12 cellular contexts compared by ENCODE assay signal in the genomic region with DNA sequence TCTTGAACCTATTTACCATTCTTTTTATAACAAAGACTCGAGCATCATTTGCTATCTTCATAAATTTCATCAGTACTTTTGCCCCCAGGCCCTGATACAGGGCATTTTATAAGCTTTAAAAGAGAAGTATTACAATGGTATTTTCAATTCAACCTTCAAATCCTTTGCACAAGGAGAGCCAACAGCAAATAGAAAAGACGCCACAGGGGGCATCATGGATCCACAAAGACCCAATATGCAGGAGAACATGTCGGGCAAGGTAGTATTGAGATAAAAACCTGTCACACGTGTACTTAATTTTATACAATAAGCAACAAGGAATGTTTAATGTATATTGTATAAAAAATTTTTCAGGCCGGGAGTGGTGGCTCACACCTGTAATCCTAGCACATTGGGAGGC. TPM values are rescaled to one million over a fixed set of nuclear protein-coding genes. Genes with fewer than 3 reads are reported as not detected.
DNase-seq lines count a peak whose midpoint lies in the region; ATAC-seq, FAIRE-seq and TF ChIP-seq lines count a peak whose summit lies in the region.
"Had no signal": no experiment of that assay in that cellular context is flagged by ENCODE, and none has a peak within 500 bp of the region (broad histone marks: within the 10 kb centered on the region; RNA-seq: fewer than 3 reads in every experiment).

No MANE protein-coding gene starts in this region.

- H3F3A ChIP-seq in GM23338 (replicated peaks; ENCODE audit: low read depth), result no peaks in the 10 kb centered on the region

- peaks cover 89% of the 10 kb centered on the region for H3K4me1 ChIP-seq in A549
- peaks cover 8% of the 10 kb centered on the region; the same call in 1 of the 2 replicates for H3K4me1 ChIP-seq in GM23338 (ENCODE audit: insufficient read depth)
- peaks cover 85% of the 10 kb centered on the region for H3K4me1 ChIP-seq in GM12878 (ENCODE audit: control insufficient read depth, insufficient read depth, low read length)

- RAD21 ChIA-PET in GM12878 (lab: Charles Lee; ENCODE audit: unreplicated experiment), result interaction anchor here (1.2 to 12.1 kb wide), 6 partner anchors 8 to 87 kb away, joined by 4 to 216 read pairs (median 10); a partner anchor contains a TSS

- POLR2A ChIA-PET in A549 (lab: Yijun Ruan, JAX), result interaction anchor here (0.5 to 3.2 kb wide), 4 partner anchors 10 to 356 kb away, joined by 3 to 28 read pairs (median 6); a partner anchor contains a TSS
- POLR2A ChIA-PET in GM12878 (lab: Charles Lee), result interaction anchor here (0.6 to 11.6 kb wide), 7 partner anchors 8 to 155 kb away, joined by 3 to 203 read pairs (median 11); a partner anchor contains a TSS

- DNase-seq in A549 (ENCODE audit: low read depth in 1 of 2, low spot score in 1 of 2), result no peak
- peak; percentile 44 for DNase-seq in GM23338 (ENCODE audit: low spot score)
- no peak for DNase-seq in GM12878 (ENCODE audit: low read depth, low spot score)
- DNase-seq in neural crest cell (ENCODE audit: low read depth, low spot score), result no peak
- DNase-seq in substantia nigra (lab: John Stamatoyannopoulos, UW), result no peak
- DNase-seq in midbrain (lab: John Stamatoyannopoulos, UW), result no peak
- DNase-seq: activated CD4-positive, alpha-beta T cell treated with anti-CD3 and anti-CD28 coated beads for 48 hours; retina had no signal

- CTCF ChIA-PET in A549 (lab: Yijun Ruan, JAX), result interaction anchor here (0.6 to 39.8 kb wide), 15 partner anchors 9 to 171 kb away, joined by 3 to 640 read pairs (median 7); a partner anchor contains a TSS
- CTCF ChIA-PET in GM12878 (lab: Yijun Ruan, JAX), result interaction anchor here (0.8 to 13.2 kb wide), 7 partner anchors 8 to 78 kb away, joined by 3 to 194 read pairs (median 4); a partner anchor contains a TSS

- H3K27me3 ChIP-seq in GM23338 (ENCODE audit: insufficient read depth), result no peaks in the 10 kb centered on the region
- H3K27me3 ChIP-seq in GM12878 (replicated peaks in 1 of 2; ENCODE audit: control insufficient read depth in 2 of 2, insufficient read depth in 2 of 2, low read length in 1 of 2), result no peaks in the 10 kb centered on the region

- H3K36me3 Mint-ChIP-seq in GM23338 (ENCODE audit: low read depth), result no peaks in the 10 kb centered on the region; the same call in 1 of the 3 replicates
- peaks cover 5% of the 10 kb centered on the region for H3K36me3 Mint-ChIP-seq in neural crest cell (ENCODE audit: low read depth)

- no peak for ATAC-seq in A549
- peak; percentile 38; the same call in 2 of the 3 replicates for ATAC-seq in GM23338
- ATAC-seq in GM12878, result no peak
- no peak for ATAC-seq in GM21360 (IDR thresholded peaks at IDR 0.05; ENCODE audit: unreplicated experiment)
- ATAC-seq in GM18907 (IDR thresholded peaks at IDR 0.05; ENCODE audit: unreplicated experiment), result no peak

- SMC1A ChIA-PET in GM12878 (lab: Charles Lee; ENCODE audit: uncharacterized antibody, unreplicated experiment), result interaction anchor here (1.4 to 17.3 kb wide), 5 partner anchors 10 to 78 kb away, joined by 5 to 153 read pairs (median 26); a partner anchor contains a TSS

- H3K4me3 Mint-ChIP-seq in GM23338, result no peak overlapping the region
- H3K4me3 Mint-ChIP-seq in neural crest cell, result no peak overlapping the region

- peak overlapping the region; percentile 72 for H3K4me2 ChIP-seq in A549
- no peak overlapping the region for H3K4me2 ChIP-seq in GM23338
- no peak overlapping the region for H3K4me2 ChIP-seq in GM12878 (ENCODE audit: control insufficient read depth, insufficient read depth)

- BruUV-seq in GM12878 (replicated peaks; lab: Mats Ljungman, UMichigan), result no TSS peak

- H3K9me2 ChIP-seq in GM23338 (ENCODE audit: insufficient read depth), result no peaks in the 10 kb centered on the region

- TF ChIP-seq RAD21 in A549 (conservative IDR thresholded peaks at IDR 0.05 in 1 of 2, IDR thresholded peaks at IDR 0.05 in 1 of 2) (peak in 1 of 2 experiments; percentile 38; a peak in 2 of 5 replicates), GM12878 (IDR thresholded peaks at IDR 0.05; ENCODE audit: insufficient read depth, low read depth, low read length) (no peak)

- peaks cover 21% of the 10 kb centered on the region; the same call in 1 of the 2 replicates for H3K79me2 ChIP-seq in GM23338 (replicated peaks; ENCODE audit: insufficient read depth)
- H3K79me2 ChIP-seq in GM12878 (ENCODE audit: control insufficient read depth, insufficient read depth, low read length), result peaks cover 83% of the 10 kb centered on the region

- TF ChIP-seq CTCF in A549 (IDR thresholded peaks at IDR 0.05) (peak; percentile 21; the same call in 2 of the 3 replicates), GM23338 (conservative IDR thresholded peaks at IDR 0.05; ENCODE audit: low read depth in 2 of 2) (peak; percentile 31 to 45; a peak in 3 of 4 replicates), GM12878 (IDR thresholded peaks at IDR 0.05 in 2 of 3, conservative IDR thresholded peaks at IDR 0.05 in 1 of 3; ENCODE audit: control insufficient read depth in 2 of 3, extremely low read depth in 1 of 3, insufficient read depth in 1 of 3, low read depth in 3 of 3, low read length in 3 of 3) (no peak), neural crest cell (conservative IDR thresholded peaks at IDR 0.05) (peak; percentile 39)

- peaks cover 8% of the 10 kb centered on the region for H3K27me3 Mint-ChIP-seq in GM23338 (ENCODE audit: insufficient read depth, low read depth, poor library complexity)
- H3K27me3 Mint-ChIP-seq in neural crest cell (ENCODE audit: low read depth), result no peaks in the 10 kb centered on the region

- peak overlapping the region; percentile 77 to 92 for H3K27ac ChIP-seq in A549
- H3K27ac ChIP-seq in GM23338 (ENCODE audit: low read depth), result no peak overlapping the region
- H3K27ac ChIP-seq in GM12878 (ENCODE audit: control insufficient read depth, insufficient read depth), result peak overlapping the region; percentile 60
- no peak overlapping the region for H3K27ac ChIP-seq in substantia nigra (ENCODE audit: low read depth, low read length, poor library complexity, severe bottlenecking)

- in situ Hi-C loops in GM12878 (cut with MboI), result no loop called here

- H3K4me1 Mint-ChIP-seq in GM23338 (peaks cover 14% of the 10 kb centered on the region; the same call in 2 of the 3 replicates), neural crest cell (peaks cover 18% of the 10 kb centered on the region)

- TF ChIP-seq POLR2A in A549 (IDR thresholded peaks at IDR 0.05; ENCODE audit: low read length) (no peak), GM12878 (IDR thresholded peaks at IDR 0.05; ENCODE audit: low read depth, low read length) (no peak)

- H3K9me3 Mint-ChIP-seq in GM23338 (no peaks in the 10 kb centered on the region), neural crest cell (no peaks in the 10 kb centered on the region)

- no peaks in the 10 kb centered on the region for H3K36me3 ChIP-seq in GM23338 (ENCODE audit: insufficient read depth)
- peaks cover 5 to 18% of the 10 kb centered on the region in 2 experiments for H3K36me3 ChIP-seq in GM12878 (ENCODE audit: control insufficient read depth in 2 of 2, insufficient read depth in 2 of 2, low read length in 1 of 2)

- intact Hi-C loops in GM12878 (cut with micrococcal nuclease; ENCODE audit: unreplicated experiment), result no loop called here

- no peak overlapping the region for H3K4me3 ChIP-seq in A549
- H3K4me3 ChIP-seq in GM23338, result no peak overlapping the region
- H3K4me3 ChIP-seq in GM12878, result no peak overlapping the region

- H4K20me1 ChIP-seq in GM23338 (replicated peaks; ENCODE audit: insufficient read depth) (peaks cover 10% of the 10 kb centered on the region; the same call in 1 of the 2 replicates), GM12878 (ENCODE audit: control insufficient read depth, insufficient read depth) (no peaks in the 10 kb centered on the region)

- no peak for TF ChIP-seq EP300 in A549 (IDR thresholded peaks at IDR 0.05)
- no peak for TF ChIP-seq EP300 in GM12878 (IDR thresholded peaks at IDR 0.05; ENCODE audit: borderline replicate concordance in 1 of 2, control insufficient read depth in 1 of 2, low read depth in 2 of 2, low read length in 2 of 2)

- no peak overlapping the region for H2AFZ ChIP-seq in GM23338
- no peak overlapping the region for H2AFZ ChIP-seq in GM12878 (ENCODE audit: control insufficient read depth, low read depth, low read length)

- no peak for FAIRE-seq in A549 (lab: Jason Lieb, UNC)
- FAIRE-seq in GM12878 (lab: Jason Lieb, UNC), result no peak

- H3K27ac Mint-ChIP-seq in GM23338 (no peak overlapping the region), neural crest cell (ENCODE audit: unreplicated experiment) (no peak overlapping the region)

- no peaks in the 10 kb centered on the region for H3K9me3 ChIP-seq in A549
- no peaks in the 10 kb centered on the region; the same call in 2 of the 3 replicates for H3K9me3 ChIP-seq in GM12878 (replicated peaks; ENCODE audit: control insufficient read depth, insufficient read depth, low read length)

- WGBS in A549 (ENCODE audit: missing lambda C conversion rate), result 75% methylated on average over 5 of the region's 5 CpGs
- 50% methylated on average over 5 of the region's 5 CpGs for whole genome bisulfite sequencing in GM12878 (ENCODE audit: insufficient coverage, insufficient replicate concordance, low lambda C conversion rate, missing lambda C conversion rate)

- peak overlapping the region; percentile 13; the same call in 1 of the 2 replicates for H3K9ac ChIP-seq in GM12878 (ENCODE audit: control insufficient read depth, insufficient read depth, low read length)

RNA-seq across cellular contexts. Expression of a gene that starts 10.2 kb away (rescaled TPM):
- polyA plus RNA-seq in A549 (2011; rRNA removed) (9.1 and 10.9 TPM in 2 replicates), A549 (2017; fragmentation: RNase III; extraction: RNeasy Plus Mini Kit Qiagen cat#74134 plus additional on column Dnase treatment) (30.7 to 53.6 TPM (median 34.5 TPM) in 3 replicates), GM23338 (2016; fragmentation: Nextera tagmentation; extraction: Ambion mirVana) (1.3 and 1.4 TPM in 2 replicates), GM12878 (2011; rRNA removed) (4.8 and 12.4 TPM in 2 replicates), GM12878 (2014; fragmentation: Illumina TruSeq; extraction: Trizol) (6.7 and 18.2 TPM in 2 replicates), GM12878 (2014; fragmentation: Nextera tagmentation; extraction: Ambion mirVana) (1 to 10 TPM; 2.1 to 4.5 TPM), GM12878 (2014; rRNA removed) (23.9 and 24.4 TPM in 2 replicates), GM12878 (2016; fragmentation: Nextera tagmentation; extraction: Ambion mirVana) (10 to 100 TPM; 23.2 to 25.1 TPM)
- 39.9 and 49.0 TPM in 2 replicates for polyA plus RNA-seq in A549 (2012; cell fraction: cytosol; rRNA removed)
- 142 and 168 TPM in 2 replicates for polyA plus RNA-seq in A549 (2012; cell fraction: nucleus; rRNA removed)
- 12.0 and 13.0 TPM in 2 replicates for polyA minus RNA-seq in A549 (2011; rRNA and poly(A)+ RNA removed)
- total RNA-seq in GM23338 (2014; rRNA removed; shearing (Covaris generic)), result 3.9 and 4.9 TPM in 2 replicates
- total RNA-seq in GM12878 (2013; cell fraction: nucleolus; rRNA removed), result 26.9 and 29.0 TPM in 2 replicates
- total RNA-seq in GM12878 (2014; rRNA removed) (18.0 and 21.2 TPM in 2 replicates), GM12878 (2014; rRNA removed; fragmentation: Illumina TruSeq; extraction: Trizol) (7.5 and 9.3 TPM in 2 replicates), GM12878 (2021) (33.3 and 35.9 TPM in 2 replicates), neural crest cell (9.6 and 11.5 TPM in 2 replicates)
- polyA plus RNA-seq in GM12878 (2011; ENCODE audit: low read depth), result 7.5 TPM
- polyA plus RNA-seq in GM12878 (2011; cell fraction: cytosol; rRNA removed), result 16.6 and 19.6 TPM in 2 replicates
- 24.6 and 35.3 TPM in 2 replicates for polyA plus RNA-seq in GM12878 (2011; cell fraction: nucleus; rRNA removed)
- 17.1 and 17.4 TPM in 2 replicates for polyA plus RNA-seq in GM12878 (2012)
- polyA minus RNA-seq in GM12878 (2011; rRNA and poly(A)+ RNA removed), result 9.2 and 17.2 TPM in 2 replicates
- 6.3 and 8.7 TPM in 2 replicates for polyA minus RNA-seq in GM12878 (2011; cell fraction: cytosol; rRNA and poly(A)+ RNA removed)
- polyA minus RNA-seq in GM12878 (2011; cell fraction: nucleus; rRNA and poly(A)+ RNA removed), result 5.9 and 10.3 TPM in 2 replicates

RNA-seq across cellular contexts. Expression of a gene that starts 44.7 kb away (rescaled TPM):
- 0.05 and 0.08 TPM in 2 replicates for polyA plus RNA-seq in A549 (2011; rRNA removed)
- polyA plus RNA-seq in A549 (2012; cell fraction: cytosol; rRNA removed), result 0.09 and 0.16 TPM in 2 replicates
- 0.40 and 0.54 TPM in 2 replicates for polyA plus RNA-seq in A549 (2012; cell fraction: nucleus; rRNA removed)
- polyA plus RNA-seq in A549 (2017; fragmentation: RNase III; extraction: RNeasy Plus Mini Kit Qiagen cat#74134 plus additional on column Dnase treatment), result 0.09 to 0.25 TPM (median 0.21 TPM) in 3 replicates
- not detected in 2 replicates for polyA minus RNA-seq in A549 (2011; rRNA and poly(A)+ RNA removed)
- total RNA-seq in GM23338 (2014; rRNA removed; shearing (Covaris generic)), result not detected in 2 replicates
- 0.23 TPM in 1 of 2 replicates, not detected in the other for polyA plus RNA-seq in GM23338 (2016; fragmentation: Nextera tagmentation; extraction: Ambion mirVana)
- 0.24 TPM in 1 of 2 replicates, not detected in the other for total RNA-seq in GM12878 (2013; cell fraction: nucleolus; rRNA removed)
- 0.11 TPM in 1 of 2 replicates, not detected in the other for total RNA-seq in GM12878 (2014; rRNA removed)
- total RNA-seq in GM12878 (2014; rRNA removed; fragmentation: Illumina TruSeq; extraction: Trizol), result not detected in 2 replicates
- total RNA-seq in GM12878 (2021), result 0.13 and 0.21 TPM in 2 replicates
- 0.24 TPM for polyA plus RNA-seq in GM12878 (2011; ENCODE audit: low read depth)
- 0.03 TPM in 1 of 2 replicates, not detected in the other for polyA plus RNA-seq in GM12878 (2011; rRNA removed)
- polyA plus RNA-seq in GM12878 (2011; cell fraction: cytosol; rRNA removed), result not detected in 2 replicates
- 0.06 and 0.10 TPM in 2 replicates for polyA plus RNA-seq in GM12878 (2011; cell fraction: nucleus; rRNA removed)
- 0.29 and 0.32 TPM in 2 replicates for polyA plus RNA-seq in GM12878 (2012)
- polyA plus RNA-seq in GM12878 (2014; fragmentation: Illumina TruSeq; extraction: Trizol), result not detected in 2 replicates
- polyA plus RNA-seq in GM12878 (2014; fragmentation: Nextera tagmentation; extraction: Ambion mirVana), result under 1 TPM; 0.11 to 0.13 TPM
- 0.06 TPM in 1 of 2 replicates, not detected in the other for polyA plus RNA-seq in GM12878 (2014; rRNA removed)
- under 1 TPM in 1 of 2 experiments, not detected in 1; 0.35 TPM for polyA plus RNA-seq in GM12878 (2016; fragmentation: Nextera tagmentation; extraction: Ambion mirVana)
- polyA minus RNA-seq in GM12878 (2011; rRNA and poly(A)+ RNA removed), result not detected in 2 replicates
- polyA minus RNA-seq in GM12878 (2011; cell fraction: cytosol; rRNA and poly(A)+ RNA removed), result not detected in 2 replicates
- not detected in 2 replicates for polyA minus RNA-seq in GM12878 (2011; cell fraction: nucleus; rRNA and poly(A)+ RNA removed)
- total RNA-seq in neural crest cell, result 0.23 and 0.25 TPM in 2 replicates
- total RNA-seq: dermis microvascular lymphatic vessel endothelial cell, MCF 10A had no signal

Comparison
In these comparisons a context has a peak if more than half of its experiments do, and no peak if none do; other contexts are left out.
1. H3K27ac ChIP-seq: peak in A549 (2 of 2) and GM12878 (single experiment); none in GM23338 (single experiment) and substantia nigra (single experiment).
2. CTCF ChIP-seq: peak in A549 (single experiment), GM23338 (2 of 2) and neural crest cell (single experiment); none in GM12878 (0 of 3).